ENCODE assay signal across 28 cellular contexts in genomic region chr16:67137605-67138004, GRCh38. TPM values are rescaled to one million over a fixed set of nuclear protein-coding genes. Genes with fewer than 3 reads are reported as not detected.
DNase-seq lines count a peak whose midpoint lies in the region; ATAC-seq and TF ChIP-seq lines count a peak whose summit lies in the region.
"Had no signal": no experiment of that assay in that cellular context is flagged by ENCODE, and none has a peak within 500 bp of the region (broad histone marks: within the 10 kb centered on the region; RNA-seq: fewer than 3 reads in every experiment).

No MANE protein-coding gene starts in this region.

- DNase-seq in NCI-H1105 treated with DMSO at 0.1 percent for 48 hours (lab: John Stamatoyannopoulos, UW) (peak; percentile 2), NCI-H1105 (lab: John Stamatoyannopoulos, UW) (no peak), WERI-Rb-1 (peak; percentile 66), glomerular endothelial cell (ENCODE audit: extremely low read depth, low read depth, low spot score) (peak; percentile 55), pulmonary artery endothelial cell (ENCODE audit: low read depth, low spot score) (peak; percentile 88), mucosa of gallbladder (ENCODE audit: low spot score) (no peak)
- no peak for DNase-seq in stimulated activated CD4-positive, alpha-beta T cell treated with anti-CD3 and anti-CD28 coated beads, Interleukin-15, amount 100 ng/mL, for 24 hours
- no peak for DNase-seq in effector memory CD8-positive, alpha-beta T cell
- DNase-seq: activated CD4-positive, alpha-beta T cell treated with anti-CD3 and anti-CD28 coated beads, Interleukin-2, amount 10 ng/mL, durations not matched to agents 24 days and 14 days; activated gamma-delta T cell treated with Interleukin-2 at 50 U/mL for 16 hours; activated T-cell treated with anti-CD3 and anti-CD28 coated beads, Interleukin-2, amount 50 U/mL, for 24 hours; AML-193; CD4-positive, alpha-beta memory T cell; effector CD4-positive, alpha-beta T cell; foreskin melanocyte; hippocampal formation; left ventricle myocardium inferior; mesendoderm; NCI-H1092; NCI-H2029 treated with DMSO at 0.1 percent for 48 hours; PC-9; psoas muscle; SHP77; uterus had no signal

- H3K4me3 ChIP-seq in WERI-Rb-1 (ENCODE audit: low read depth, low read length) = no peak overlapping the region
- H3K4me3 ChIP-seq: left ventricle myocardium inferior, PC-9, psoas muscle, thoracic aorta, uterus had no signal

- no peak for TF ChIP-seq CTCF in WERI-Rb-1 (IDR thresholded peaks at IDR 0.05; ENCODE audit: low read depth, low read length)

- H3K9me3 ChIP-seq in WERI-Rb-1 (ENCODE audit: severe bottlenecking) = no peaks in the 10 kb centered on the region
- H3K9me3 ChIP-seq: left ventricle myocardium inferior, psoas muscle, thoracic aorta, uterus had no signal

- H3K9me3 Mint-ChIP-seq in effector memory CD8-positive, alpha-beta T cell = no peaks in the 10 kb centered on the region
- H3K9me3 Mint-ChIP-seq: activated CD4-positive, alpha-beta T cell treated with anti-CD3 and anti-CD28 coated beads, Interleukin-2, amount 10 ng/mL, durations not matched to agents 24 days and 14 days; activated T-cell treated with anti-CD3 and anti-CD28 coated beads, Interleukin-2, amount 50 U/mL, for 24 hours; brain; CD4-positive, alpha-beta memory T cell; IgD-negative memory B cell; stimulated activated naive CD8-positive, alpha-beta T cell treated with anti-CD3 and anti-CD28 coated beads, Interleukin-15, Interleukin-2, amounts not matched to agents 100 ng/mL and 50 ng/mL, for 24 hours had no signal

- no peak for ATAC-seq in effector memory CD8-positive, alpha-beta T cell (replicated peaks)
- ATAC-seq: psoas muscle had no signal

- H3K36me3 ChIP-seq in WERI-Rb-1 = peaks cover 85% of the 10 kb centered on the region
- H3K36me3 ChIP-seq: uterus had no signal

- peaks cover 72% of the 10 kb centered on the region for H3K36me3 Mint-ChIP-seq in effector memory CD8-positive, alpha-beta T cell (ENCODE audit: insufficient read depth)

- H3K27me3 ChIP-seq in WERI-Rb-1 (ENCODE audit: insufficient read depth, low read depth, severe bottlenecking) = no peaks in the 10 kb centered on the region
- H3K27me3 ChIP-seq: uterus had no signal

- no peaks in the 10 kb centered on the region for H3K27me3 Mint-ChIP-seq in effector memory CD8-positive, alpha-beta T cell
- H3K27me3 Mint-ChIP-seq: activated CD4-positive, alpha-beta T cell treated with anti-CD3 and anti-CD28 coated beads, Interleukin-2, amount 10 ng/mL, durations not matched to agents 24 days and 14 days; activated T-cell treated with anti-CD3 and anti-CD28 coated beads, Interleukin-2, amount 50 U/mL, for 24 hours; brain; CD4-positive, alpha-beta memory T cell; IgD-negative memory B cell; stimulated activated naive CD8-positive, alpha-beta T cell treated with anti-CD3 and anti-CD28 coated beads, Interleukin-15, Interleukin-2, amounts not matched to agents 100 ng/mL and 50 ng/mL, for 24 hours had no signal

- H3K27ac ChIP-seq in WERI-Rb-1 = no peak overlapping the region
- H3K27ac ChIP-seq: left ventricle myocardium inferior, PC-9, psoas muscle, thoracic aorta, uterus had no signal

- no peak overlapping the region for H3K4me3 Mint-ChIP-seq in effector memory CD8-positive, alpha-beta T cell
- H3K4me3 Mint-ChIP-seq: activated CD4-positive, alpha-beta T cell treated with anti-CD3 and anti-CD28 coated beads, Interleukin-2, amount 10 ng/mL, durations not matched to agents 24 days and 14 days; activated T-cell treated with anti-CD3 and anti-CD28 coated beads, Interleukin-2, amount 50 U/mL, for 24 hours; brain; CD4-positive, alpha-beta memory T cell; IgD-negative memory B cell; stimulated activated naive CD8-positive, alpha-beta T cell treated with anti-CD3 and anti-CD28 coated beads, Interleukin-15, Interleukin-2, amounts not matched to agents 100 ng/mL and 50 ng/mL, for 24 hours had no signal

- no peak overlapping the region for H3K27ac Mint-ChIP-seq in effector memory CD8-positive, alpha-beta T cell
- H3K27ac Mint-ChIP-seq: activated CD4-positive, alpha-beta T cell treated with anti-CD3 and anti-CD28 coated beads, Interleukin-2, amount 10 ng/mL, durations not matched to agents 24 days and 14 days; activated T-cell treated with anti-CD3 and anti-CD28 coated beads, Interleukin-2, amount 50 U/mL, for 24 hours; brain; IgD-negative memory B cell; stimulated activated naive CD8-positive, alpha-beta T cell treated with anti-CD3 and anti-CD28 coated beads, Interleukin-15, Interleukin-2, amounts not matched to agents 100 ng/mL and 50 ng/mL, for 24 hours had no signal

- H3K4me1 Mint-ChIP-seq in effector memory CD8-positive, alpha-beta T cell (ENCODE audit: low read depth in 2 of 2) = no peaks in the 10 kb centered on the region
- H3K4me1 Mint-ChIP-seq: activated CD4-positive, alpha-beta T cell treated with anti-CD3 and anti-CD28 coated beads, Interleukin-2, amount 10 ng/mL, durations not matched to agents 24 days and 14 days; brain; CD4-positive, alpha-beta memory T cell had no signal

RNA-seq across cellular contexts. Expression of gene B3GNT9, which starts 13.2 kb away (rescaled TPM):
- total RNA-seq in glomerular endothelial cell (0.73 and 5.3 TPM in 2 replicates), pulmonary artery endothelial cell (6.0 and 6.1 TPM in 2 replicates), mucosa of gallbladder (14.1 TPM)

RNA-seq across cellular contexts. Expression of gene TRADD, which starts 22.1 kb away (rescaled TPM):
- 25.4 and 27.8 TPM in 2 replicates for total RNA-seq in glomerular endothelial cell
- 12.7 and 18.0 TPM in 2 replicates for total RNA-seq in pulmonary artery endothelial cell
- 38.2 TPM for total RNA-seq in mucosa of gallbladder

RNA-seq across cellular contexts. Expression of gene FBXL8, which starts 22.2 kb away (rescaled TPM):
- total RNA-seq in glomerular endothelial cell (11.3 and 16.6 TPM in 2 replicates), pulmonary artery endothelial cell (2.9 and 5.9 TPM in 2 replicates), mucosa of gallbladder (24.6 TPM)

RNA-seq across cellular contexts. Expression of gene HSF4, which starts 26.9 kb away (rescaled TPM):
- 2.9 and 4.8 TPM in 2 replicates for total RNA-seq in glomerular endothelial cell
- 0.13 and 0.95 TPM in 2 replicates for total RNA-seq in pulmonary artery endothelial cell
- total RNA-seq in mucosa of gallbladder = 51.3 TPM

RNA-seq across cellular contexts. Expression of gene PHAF1, which starts 27.9 kb away (rescaled TPM):
- total RNA-seq in glomerular endothelial cell = 18.3 and 23.6 TPM in 2 replicates
- 14.2 and 18.3 TPM in 2 replicates for total RNA-seq in pulmonary artery endothelial cell
- total RNA-seq in mucosa of gallbladder = 14.2 TPM

Comparison
In these comparisons a context has a peak if more than half of its experiments do, and no peak if none do; other contexts are left out.
1. DNase-seq: peak in NCI-H1105 treated with DMSO at 0.1 percent for 48 hours (single experiment), WERI-Rb-1 (single experiment), glomerular endothelial cell (single experiment) and pulmonary artery endothelial cell (single experiment); none in NCI-H1105 (single experiment), stimulated activated CD4-positive, alpha-beta T cell treated with anti-CD3 and anti-CD28 coated beads, Interleukin-15, amount 100 ng/mL, for 24 hours (single experiment), effector memory CD8-positive, alpha-beta T cell (0 of 3) and mucosa of gallbladder (single experiment).